In the genomic region with DNA sequence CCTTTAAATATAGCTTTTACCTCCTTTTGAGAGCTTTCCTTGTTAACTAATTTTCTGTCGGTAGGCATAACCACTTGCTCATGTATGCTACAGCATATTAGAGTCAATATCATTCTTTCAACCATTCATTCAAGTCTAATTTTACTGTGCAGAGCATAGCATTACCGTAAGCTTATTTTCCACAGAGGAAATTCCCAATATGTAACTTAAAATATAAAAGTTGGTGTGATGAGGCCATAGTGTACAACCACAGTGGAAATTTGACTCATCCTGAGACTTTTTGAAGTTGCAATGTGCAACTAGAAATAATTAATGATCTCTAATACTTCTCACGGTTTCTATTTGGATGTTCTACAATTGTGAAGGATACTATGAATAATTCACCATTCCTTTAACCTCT, we compare ENCODE assay signal across 15 cellular contexts.
A peak's percentile ranks its signal among the peaks of the same experiment; 100 is the strongest.
DNase-seq lines count a peak whose midpoint lies in the region; ATAC-seq and FAIRE-seq lines count a peak whose summit lies in the region.
"Had no signal": no experiment of that assay in that cellular context is flagged by ENCODE, and none has a peak within 500 bp of the region (broad histone marks: within the 10 kb centered on the region; RNA-seq: fewer than 3 reads in every experiment).

No MANE protein-coding gene starts in this region.

- no peaks in the 10 kb centered on the region for H3K9me3 ChIP-seq in naive thymus-derived CD4-positive, alpha-beta T cell (ENCODE audit: control insufficient read depth in 2 of 3, low read length in 3 of 3)
- H3K9me3 ChIP-seq: gastroesophageal sphincter, SJCRH30 had no signal

- peaks cover 61% of the 10 kb centered on the region for H3K4me1 Mint-ChIP-seq in stimulated activated naive CD8-positive, alpha-beta T cell treated with anti-CD3 and anti-CD28 coated beads, Interleukin-15, amount 100 ng/mL, for 72 hours
- H3K4me1 Mint-ChIP-seq in naive thymus-derived CD4-positive, alpha-beta T cell, result peaks cover 0 to 47% (median 5%) of the 10 kb centered on the region in 7 donors
- H3K4me1 Mint-ChIP-seq in immature natural killer cell, result no peaks in the 10 kb centered on the region

- H3K27ac ChIP-seq in naive thymus-derived CD4-positive, alpha-beta T cell (ENCODE audit: low read depth, low read length), result no peak overlapping the region
- H3K27ac ChIP-seq: epithelial cell of prostate, gastroesophageal sphincter, SJCRH30 had no signal

- H3K27me3 Mint-ChIP-seq in stimulated activated naive CD8-positive, alpha-beta T cell treated with anti-CD3 and anti-CD28 coated beads, Interleukin-15, amount 100 ng/mL, for 72 hours, result no peaks in the 10 kb centered on the region
- no peaks in the 10 kb centered on the region for H3K27me3 Mint-ChIP-seq in naive thymus-derived CD4-positive, alpha-beta T cell
- H3K27me3 Mint-ChIP-seq in immature natural killer cell (ENCODE audit: low read depth in 3 of 3), result peaks cover 0 to 3% (median 1%) of the 10 kb centered on the region in 3 donors

- peak overlapping the region; percentile 89 to 97 for H3K27ac Mint-ChIP-seq in activated naive CD4-positive, alpha-beta T cell treated with anti-CD3 and anti-CD28 coated beads, Interleukin-2, amount 50 U/mL, for 72 hours
- H3K27ac Mint-ChIP-seq in stimulated activated naive CD8-positive, alpha-beta T cell treated with anti-CD3 and anti-CD28 coated beads, Interleukin-15, amount 100 ng/mL, for 72 hours, result peak overlapping the region in 1 of 2 donors; percentile 91
- peak overlapping the region in 2 of 9 donors; percentile 25 to 35 for H3K27ac Mint-ChIP-seq in naive thymus-derived CD4-positive, alpha-beta T cell
- H3K27ac Mint-ChIP-seq in immature natural killer cell, result no peak overlapping the region

- no peaks in the 10 kb centered on the region for H3K9me3 Mint-ChIP-seq in activated naive CD4-positive, alpha-beta T cell treated with anti-CD3 and anti-CD28 coated beads, Interleukin-2, amount 50 U/mL, for 72 hours
- H3K9me3 Mint-ChIP-seq in stimulated activated naive CD8-positive, alpha-beta T cell treated with anti-CD3 and anti-CD28 coated beads, Interleukin-15, amount 100 ng/mL, for 72 hours, result no peaks in the 10 kb centered on the region
- H3K9me3 Mint-ChIP-seq in naive thymus-derived CD4-positive, alpha-beta T cell, result no peaks in the 10 kb centered on the region
- H3K9me3 Mint-ChIP-seq in immature natural killer cell, result no peaks in the 10 kb centered on the region

- H3K4me3 ChIP-seq in naive thymus-derived CD4-positive, alpha-beta T cell (ENCODE audit: low read length), result no peak overlapping the region
- H3K4me3 ChIP-seq: gastroesophageal sphincter, SJCRH30 had no signal

- peak; percentile 74 for FAIRE-seq in RCC 7860 (lab: Jason Lieb, UNC)

- CTCF ChIA-PET in naive thymus-derived CD4-positive, alpha-beta T cell (lab: Charles Lee), result no interaction called here

- peak overlapping the region; percentile 26 to 67 for H3K4me3 Mint-ChIP-seq in stimulated activated naive CD8-positive, alpha-beta T cell treated with anti-CD3 and anti-CD28 coated beads, Interleukin-15, amount 100 ng/mL, for 72 hours
- H3K4me3 Mint-ChIP-seq in naive thymus-derived CD4-positive, alpha-beta T cell, result no peak overlapping the region
- H3K4me3 Mint-ChIP-seq in immature natural killer cell, result no peak overlapping the region

- peaks cover 4 to 8% of the 10 kb centered on the region in 2 donors for H3K4me1 ChIP-seq in naive thymus-derived CD4-positive, alpha-beta T cell (ENCODE audit: control insufficient read depth in 2 of 2, insufficient read depth in 2 of 2, low read length in 2 of 2)
- H3K4me1 ChIP-seq: gastroesophageal sphincter, SJCRH30 had no signal

- DNase-seq in activated naive CD4-positive, alpha-beta T cell treated with anti-CD3 and anti-CD28 coated beads, Interleukin-2, amount 50 U/mL, for 72 hours (ENCODE audit: low spot score in 2 of 2), result no peak
- no peak for DNase-seq in activated naive CD4-positive, alpha-beta T cell (lab: John Stamatoyannopoulos, UW)
- peak; percentile 23 for DNase-seq in RCC 7860 (ENCODE audit: low spot score)
- DNase-seq in stimulated activated naive CD8-positive, alpha-beta T cell treated with anti-CD3 and anti-CD28 coated beads, Interleukin-15, amount 100 ng/mL, for 72 hours, result no peak
- no peak for DNase-seq in posterior cingulate gyrus
- no peak for DNase-seq in naive thymus-derived CD4-positive, alpha-beta T cell
- DNase-seq in immature natural killer cell, result no peak
- DNase-seq: activated gamma-delta T cell, dermis blood vessel endothelial cell, left ventricle myocardium superior, NCI-H446, SJCRH30 had no signal

- no peaks in the 10 kb centered on the region for H3K36me3 ChIP-seq in naive thymus-derived CD4-positive, alpha-beta T cell (ENCODE audit: control insufficient read depth in 2 of 3, insufficient read depth in 3 of 3, low read length in 3 of 3)
- H3K36me3 ChIP-seq: gastroesophageal sphincter, SJCRH30 had no signal

- intact Hi-C loops in posterior cingulate gyrus (cut with DNase I), result no loop called here
- intact Hi-C loops in naive thymus-derived CD4-positive, alpha-beta T cell (cut with micrococcal nuclease), result loop anchor here in 1 of 2 donors (5.0 kb wide), 1 partner anchor 167 kb away; no protein-coding TSS in a partner anchor

- POLR2A ChIA-PET in naive thymus-derived CD4-positive, alpha-beta T cell (lab: Charles Lee), result interaction anchor here (0.7 to 1.5 kb wide), 2 partner anchors 11 to 82 kb away, joined by 3 to 5 read pairs; no protein-coding TSS in a partner anchor

- H3K27me3 ChIP-seq in naive thymus-derived CD4-positive, alpha-beta T cell (ENCODE audit: control insufficient read depth in 2 of 2, insufficient read depth in 2 of 2, low read length in 2 of 2), result no peaks in the 10 kb centered on the region
- H3K27me3 ChIP-seq: gastroesophageal sphincter, SJCRH30 had no signal

- H3K36me3 Mint-ChIP-seq in activated naive CD4-positive, alpha-beta T cell treated with anti-CD3 and anti-CD28 coated beads, Interleukin-2, amount 50 U/mL, for 72 hours, result peaks cover 0 to 5% of the 10 kb centered on the region in 2 donors
- peaks cover 0 to 2% (median 0%) of the 10 kb centered on the region in 5 donors for H3K36me3 Mint-ChIP-seq in naive thymus-derived CD4-positive, alpha-beta T cell
- H3K36me3 Mint-ChIP-seq in immature natural killer cell, result no peaks in the 10 kb centered on the region

- ATAC-seq in activated naive CD4-positive, alpha-beta T cell treated with anti-CD3 and anti-CD28 coated beads, Interleukin-2, amount 50 U/mL, for 72 hours, result peak in 1 of 2 donors; percentile 8
- peak; percentile 33 for ATAC-seq in GM21786 (IDR thresholded peaks at IDR 0.05; ENCODE audit: unreplicated experiment)
- peak; percentile 48 for ATAC-seq in stimulated activated naive CD8-positive, alpha-beta T cell treated with anti-CD3 and anti-CD28 coated beads, Interleukin-15, amount 100 ng/mL, for 72 hours
- no peak for ATAC-seq in naive thymus-derived CD4-positive, alpha-beta T cell
- ATAC-seq: gastroesophageal sphincter, left ventricle myocardium superior had no signal

Comparison
In these comparisons a context has a peak if more than half of its experiments do, and no peak if none do; other contexts are left out.
1. H3K27ac Mint-ChIP-seq: peak in activated naive CD4-positive, alpha-beta T cell treated with anti-CD3 and anti-CD28 coated beads, Interleukin-2, amount 50 U/mL, for 72 hours (2 of 2); none in immature natural killer cell (0 of 6).
2. H3K4me3 Mint-ChIP-seq: peak in stimulated activated naive CD8-positive, alpha-beta T cell treated with anti-CD3 and anti-CD28 coated beads, Interleukin-15, amount 100 ng/mL, for 72 hours (2 of 2); none in naive thymus-derived CD4-positive, alpha-beta T cell (0 of 10) and immature natural killer cell (0 of 5).